ENCODE assay signal across 12 cellular contexts in genomic region chr10:5448333-5449048, GRCh38. TPM values are rescaled to one million over a fixed set of nuclear protein-coding genes. Genes with fewer than 3 reads are reported as not detected.
A peak's percentile ranks its signal among the peaks of the same experiment; 100 is the strongest.
DNase-seq lines count a peak whose midpoint lies in the region; ATAC-seq and TF ChIP-seq lines count a peak whose summit lies in the region.
"Had no signal": no experiment of that assay in that cellular context is flagged by ENCODE, and none has a peak within 500 bp of the region (broad histone marks: within the 10 kb centered on the region; RNA-seq: fewer than 3 reads in every experiment).

No MANE protein-coding gene starts in this region.

- TF ChIP-seq POLR2A in vagina (IDR thresholded peaks at IDR 0.05): no peak

- no peak for TF ChIP-seq CTCF in natural killer cell (IDR thresholded peaks at IDR 0.05)
- no peak for TF ChIP-seq CTCF in coronary artery (IDR thresholded peaks at IDR 0.05)
- no peak for TF ChIP-seq CTCF in mesothelial cell of epicardium (IDR thresholded peaks at IDR 0.05; ENCODE audit: unreplicated experiment)
- no peak for TF ChIP-seq CTCF in vagina (IDR thresholded peaks at IDR 0.05)

- peaks cover 10% of the 10 kb centered on the region for H3K36me3 Mint-ChIP-seq in natural killer cell treated with Interleukin-12 subunit alpha and Interleukin-12 subunit beta and Interleukin-15 and Interleukin-18, amount 100 ng/mL, for 72 hours
- H3K36me3 Mint-ChIP-seq in natural killer cell (no peaks in the 10 kb centered on the region), mesothelial cell of epicardium (peaks cover 16% of the 10 kb centered on the region)
- H3K36me3 Mint-ChIP-seq: IgD-negative memory B cell had no signal

- H3K27me3 ChIP-seq in vagina: no peaks in the 10 kb centered on the region

- intact Hi-C loops in natural killer cell (cut with micrococcal nuclease): no loop called here
- intact Hi-C loops in vagina (cut with DNase I): loop anchor here (10.0 kb wide), 1 partner anchor 86 kb away; no protein-coding TSS in a partner anchor

- H3K4me1 Mint-ChIP-seq in natural killer cell treated with Interleukin-12 subunit alpha and Interleukin-12 subunit beta and Interleukin-15 and Interleukin-18, amount 100 ng/mL, for 72 hours (ENCODE audit: low read depth in 2 of 2): peaks cover 8 to 46% of the 10 kb centered on the region in 2 donors
- peaks cover 17 to 18% of the 10 kb centered on the region in 2 donors for H3K4me1 Mint-ChIP-seq in natural killer cell
- peaks cover 56% of the 10 kb centered on the region for H3K4me1 Mint-ChIP-seq in mesothelial cell of epicardium

- no peaks in the 10 kb centered on the region for H3K9me3 Mint-ChIP-seq in natural killer cell treated with Interleukin-12 subunit alpha and Interleukin-12 subunit beta and Interleukin-15 and Interleukin-18, amount 100 ng/mL, for 72 hours
- no peaks in the 10 kb centered on the region for H3K9me3 Mint-ChIP-seq in natural killer cell
- H3K9me3 Mint-ChIP-seq in mesothelial cell of epicardium: no peaks in the 10 kb centered on the region
- H3K9me3 Mint-ChIP-seq: IgD-negative memory B cell had no signal

- H3K27me3 Mint-ChIP-seq in natural killer cell treated with Interleukin-12 subunit alpha and Interleukin-12 subunit beta and Interleukin-15 and Interleukin-18, amount 100 ng/mL, for 72 hours: no peaks in the 10 kb centered on the region
- H3K27me3 Mint-ChIP-seq in natural killer cell (ENCODE audit: low read depth in 2 of 2) (no peaks in the 10 kb centered on the region), mesothelial cell of epicardium (ENCODE audit: low read depth) (no peaks in the 10 kb centered on the region)
- H3K27me3 Mint-ChIP-seq: IgD-negative memory B cell had no signal

- no peak for DNase-seq in natural killer cell treated with Interleukin-12 subunit alpha and Interleukin-12 subunit beta and Interleukin-15 and Interleukin-18, amount 100 ng/mL, for 72 hours (ENCODE audit: low spot score)
- DNase-seq in natural killer cell: no peak
- DNase-seq in coronary artery (ENCODE audit: low spot score): no peak
- DNase-seq in mesothelial cell of epicardium (ENCODE audit: low spot score in 2 of 2, unreplicated experiment in 2 of 2): no peak
- DNase-seq in vagina (ENCODE audit: extremely low spot score in 2 of 2): no peak
- DNase-seq in medulla oblongata (ENCODE audit: extremely low spot score): no peak

- peak overlapping the region; percentile 73 for H3K4me3 ChIP-seq in coronary artery
- H3K4me3 ChIP-seq in vagina: peak overlapping the region; percentile 37 to 56

- no peaks in the 10 kb centered on the region for H3K9me3 ChIP-seq in vagina

- ATAC-seq in natural killer cell treated with Interleukin-12 subunit alpha and Interleukin-12 subunit beta and Interleukin-15 and Interleukin-18, amount 100 ng/mL, for 72 hours: no peak
- ATAC-seq in natural killer cell: no peak
- no peak for ATAC-seq in GM19463 (IDR thresholded peaks at IDR 0.05; ENCODE audit: unreplicated experiment)
- no peak for ATAC-seq in HG02884 (IDR thresholded peaks at IDR 0.05; ENCODE audit: unreplicated experiment)

- H3K4me1 ChIP-seq in vagina: peaks cover 16% of the 10 kb centered on the region

- peak overlapping the region; percentile 10 for H3K4me3 Mint-ChIP-seq in natural killer cell treated with Interleukin-12 subunit alpha and Interleukin-12 subunit beta and Interleukin-15 and Interleukin-18, amount 100 ng/mL, for 72 hours
- H3K4me3 Mint-ChIP-seq in natural killer cell: no peak overlapping the region
- H3K4me3 Mint-ChIP-seq in mesothelial cell of epicardium: peak overlapping the region; percentile 89

- no peak overlapping the region for H3K27ac Mint-ChIP-seq in natural killer cell treated with Interleukin-12 subunit alpha and Interleukin-12 subunit beta and Interleukin-15 and Interleukin-18, amount 100 ng/mL, for 72 hours
- H3K27ac Mint-ChIP-seq in natural killer cell (no peak overlapping the region), mesothelial cell of epicardium (peak overlapping the region; percentile 86)
- H3K27ac Mint-ChIP-seq: IgD-negative memory B cell had no signal

- H3K27ac ChIP-seq in coronary artery (peak overlapping the region; percentile 75 to 83), vagina (peak overlapping the region; percentile 81)

- H3K36me3 ChIP-seq in vagina: peaks cover 0 to 11% of the 10 kb centered on the region in 2 donors

RNA-seq across cellular contexts. Expression of gene NET1, which starts 36.1 kb away (rescaled TPM):
- 10 to 100 TPM; 20.1 to 36.0 TPM for total RNA-seq in natural killer cell treated with Interleukin-12 subunit alpha and Interleukin-12 subunit beta and Interleukin-15 and Interleukin-18, amount 100 ng/mL, for 72 hours
- total RNA-seq in natural killer cell (10 to 100 TPM; 10.4 to 17.9 (median 13.8) TPM), mesothelial cell of epicardium (201 to 205 TPM (median 205 TPM) in 3 replicates), vagina (103 TPM)

RNA-seq across cellular contexts. Expression of gene TUBAL3, which starts 43.9 kb away (rescaled TPM):
- under 1 TPM in 1 of 2 donors, not detected in 1; 0.19 TPM for total RNA-seq in natural killer cell treated with Interleukin-12 subunit alpha and Interleukin-12 subunit beta and Interleukin-15 and Interleukin-18, amount 100 ng/mL, for 72 hours
- total RNA-seq in natural killer cell (not detected), mesothelial cell of epicardium (0.11 to 0.22 TPM in 2 of 3 replicates, not detected in the other), vagina (not detected)

RNA-seq across cellular contexts. Expression of gene CALML5, which starts 50.9 kb away (rescaled TPM):
- total RNA-seq in natural killer cell treated with Interleukin-12 subunit alpha and Interleukin-12 subunit beta and Interleukin-15 and Interleukin-18, amount 100 ng/mL, for 72 hours: not detected
- not detected for total RNA-seq in natural killer cell
- 0.42 TPM in 1 of 3 replicates, not detected in the others for total RNA-seq in mesothelial cell of epicardium
- 102 TPM for total RNA-seq in vagina
- total RNA-seq: Daoy, SK-MEL-5, subcutaneous adipose tissue had no signal

Comparison
In these comparisons a context has a peak if more than half of its experiments do, and no peak if none do; other contexts are left out.
1. RNA of gene CALML5, which starts 50.9 kb away (total RNA-seq): 102 TPM in vagina (single experiment); 0.42 TPM in mesothelial cell of epicardium, not detected in natural killer cell treated with Interleukin-12 subunit alpha and Interleukin-12 subunit beta and Interleukin-15 and Interleukin-18, amount 100 ng/mL, for 72 hours and not detected in natural killer cell; every median in the first group is over 10 times any median in the second.